Comparison of ENCODE assay signal across 1 cellular context in the genomic region with DNA sequence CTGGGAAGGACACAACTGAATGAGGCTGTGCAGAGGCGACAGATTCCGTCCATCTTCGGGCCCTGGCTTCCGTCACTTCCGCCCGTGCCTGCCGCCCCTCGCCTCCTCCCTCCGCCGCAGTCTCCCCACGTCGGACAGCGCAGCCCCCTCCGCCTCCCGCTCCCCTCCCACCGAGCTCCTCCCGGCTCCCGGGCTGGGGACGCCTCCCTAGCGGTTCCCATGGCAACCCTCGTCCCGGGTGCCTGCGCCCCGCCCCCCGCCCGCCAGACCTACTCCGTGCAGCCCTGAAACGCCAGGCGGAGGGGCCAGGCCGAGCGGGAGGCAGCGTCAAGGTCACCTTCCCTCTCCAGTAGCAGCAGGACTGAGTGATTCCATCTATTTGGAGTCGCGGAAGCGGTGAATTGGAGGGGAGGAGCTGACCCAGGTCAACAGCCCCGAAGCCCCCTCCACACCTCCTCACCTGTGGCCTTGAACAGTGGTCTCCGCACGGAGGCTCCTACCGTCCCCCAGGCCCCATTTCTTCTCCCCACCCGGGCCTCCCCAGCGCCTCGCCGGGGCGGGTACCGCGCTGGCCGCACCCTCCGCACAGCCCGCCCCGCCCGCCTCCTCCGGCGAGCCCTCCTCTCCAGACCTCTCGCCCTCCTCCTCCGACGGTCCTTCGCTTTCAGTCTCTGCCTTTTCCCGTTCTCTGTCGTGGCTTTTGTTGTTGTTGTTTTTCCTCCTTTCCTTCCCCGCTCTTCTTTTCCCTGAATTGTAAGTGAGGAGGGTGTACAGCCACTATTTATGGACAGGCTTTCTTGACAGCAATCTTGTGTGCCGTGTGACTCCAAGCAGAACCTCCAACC.
A peak's percentile ranks its signal among the peaks of the same experiment; 100 is the strongest.
TF ChIP-seq lines count a peak whose summit lies in the region.

No MANE protein-coding gene starts in this region.

TF ChIP-seq in K562, 482 proteins besides CTCF, POLR2A, EP300 and RAD21 (continued from another document and continues in another):
- no peak for TF ChIP-seq EWSR1 (IDR thresholded peaks at IDR 0.05; ENCODE audit: borderline replicate concordance, low read depth, partially characterized antibody)
- TF ChIP-seq NR2C1 (IDR thresholded peaks at IDR 0.05), result peak; percentile 34; the same call in 1 of the 2 replicates
- TF ChIP-seq NR2C1 (tag; IDR thresholded peaks at IDR 0.05), result no peak
- peak; percentile 87 for TF ChIP-seq POLR2G (IDR thresholded peaks at IDR 0.05; ENCODE audit: low read depth, low read length)
- TF ChIP-seq BHLHE40 (IDR thresholded peaks at IDR 0.05; ENCODE audit: low read length), result peak; percentile 95
- TF ChIP-seq HLTF (IDR thresholded peaks at IDR 0.05), result peak; percentile 94; the same call in 1 of the 2 replicates
- peak; percentile 31 for TF ChIP-seq FUS (optimal IDR thresholded peaks at IDR 0.05; ENCODE audit: low read depth, low read length)
- peak; percentile 93 for TF ChIP-seq RBM22 (IDR thresholded peaks at IDR 0.05; ENCODE audit: low read depth, low read length, poor library complexity, severe bottlenecking)
- no peak for TF ChIP-seq GATA2 (CRISPR knock-in tag; IDR thresholded peaks at IDR 0.05)
- TF ChIP-seq MTA2 (IDR thresholded peaks at IDR 0.05; ENCODE audit: low read depth), result peak; percentile 43; the same call in 1 of the 2 replicates
- TF ChIP-seq, protein P1, sequence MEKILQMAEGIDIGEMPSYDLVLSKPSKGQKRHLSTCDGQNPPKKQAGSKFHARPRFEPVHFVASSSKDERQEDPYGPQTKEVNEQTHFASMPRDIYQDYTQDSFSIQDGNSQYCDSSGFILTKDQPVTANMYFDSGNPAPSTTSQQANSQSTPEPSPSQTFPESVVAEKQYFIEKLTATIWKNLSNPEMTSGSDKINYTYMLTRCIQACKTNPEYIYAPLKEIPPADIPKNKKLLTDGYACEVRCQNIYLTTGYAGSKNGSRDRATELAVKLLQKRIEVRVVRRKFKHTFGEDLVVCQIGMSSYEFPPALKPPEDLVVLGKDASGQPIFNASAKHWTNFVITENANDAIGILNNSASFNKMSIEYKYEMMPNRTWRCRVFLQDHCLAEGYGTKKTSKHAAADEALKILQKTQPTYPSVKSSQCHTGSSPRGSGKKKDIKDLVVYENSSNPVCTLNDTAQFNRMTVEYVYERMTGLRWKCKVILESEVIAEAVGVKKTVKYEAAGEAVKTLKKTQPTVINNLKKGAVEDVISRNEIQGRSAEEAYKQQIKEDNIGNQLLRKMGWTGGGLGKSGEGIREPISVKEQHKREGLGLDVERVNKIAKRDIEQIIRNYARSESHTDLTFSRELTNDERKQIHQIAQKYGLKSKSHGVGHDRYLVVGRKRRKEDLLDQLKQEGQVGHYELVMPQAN (IDR thresholded peaks at IDR 0.05; ENCODE audit: borderline replicate concordance), result peak; percentile 88; the same call in 1 of the 2 replicates
- peak; percentile 49; the same call in 1 of the 2 replicates for TF ChIP-seq LEF1 (IDR thresholded peaks at IDR 0.05)
- TF ChIP-seq, protein P2, sequence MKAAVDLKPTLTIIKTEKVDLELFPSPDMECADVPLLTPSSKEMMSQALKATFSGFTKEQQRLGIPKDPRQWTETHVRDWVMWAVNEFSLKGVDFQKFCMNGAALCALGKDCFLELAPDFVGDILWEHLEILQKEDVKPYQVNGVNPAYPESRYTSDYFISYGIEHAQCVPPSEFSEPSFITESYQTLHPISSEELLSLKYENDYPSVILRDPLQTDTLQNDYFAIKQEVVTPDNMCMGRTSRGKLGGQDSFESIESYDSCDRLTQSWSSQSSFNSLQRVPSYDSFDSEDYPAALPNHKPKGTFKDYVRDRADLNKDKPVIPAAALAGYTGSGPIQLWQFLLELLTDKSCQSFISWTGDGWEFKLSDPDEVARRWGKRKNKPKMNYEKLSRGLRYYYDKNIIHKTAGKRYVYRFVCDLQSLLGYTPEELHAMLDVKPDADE (conservative IDR thresholded peaks at IDR 0.05; ENCODE audit: control insufficient read depth, low read depth, low read length), result 0 out of 2 replicates have a peak, but pooled peaks have one; percentile 60
- no peak for TF ChIP-seq MAFF (IDR thresholded peaks at IDR 0.05; ENCODE audit: low read length)
- TF ChIP-seq MYC (IDR thresholded peaks at IDR 0.05; ENCODE audit: low read depth, low read length), result peak; percentile 61
- no peak; the same call in 1 of the 2 replicates for TF ChIP-seq MYC (CRISPR knock-in tag; IDR thresholded peaks at IDR 0.05; ENCODE audit: borderline replicate concordance, low read depth)
- TF ChIP-seq, protein P3, sequence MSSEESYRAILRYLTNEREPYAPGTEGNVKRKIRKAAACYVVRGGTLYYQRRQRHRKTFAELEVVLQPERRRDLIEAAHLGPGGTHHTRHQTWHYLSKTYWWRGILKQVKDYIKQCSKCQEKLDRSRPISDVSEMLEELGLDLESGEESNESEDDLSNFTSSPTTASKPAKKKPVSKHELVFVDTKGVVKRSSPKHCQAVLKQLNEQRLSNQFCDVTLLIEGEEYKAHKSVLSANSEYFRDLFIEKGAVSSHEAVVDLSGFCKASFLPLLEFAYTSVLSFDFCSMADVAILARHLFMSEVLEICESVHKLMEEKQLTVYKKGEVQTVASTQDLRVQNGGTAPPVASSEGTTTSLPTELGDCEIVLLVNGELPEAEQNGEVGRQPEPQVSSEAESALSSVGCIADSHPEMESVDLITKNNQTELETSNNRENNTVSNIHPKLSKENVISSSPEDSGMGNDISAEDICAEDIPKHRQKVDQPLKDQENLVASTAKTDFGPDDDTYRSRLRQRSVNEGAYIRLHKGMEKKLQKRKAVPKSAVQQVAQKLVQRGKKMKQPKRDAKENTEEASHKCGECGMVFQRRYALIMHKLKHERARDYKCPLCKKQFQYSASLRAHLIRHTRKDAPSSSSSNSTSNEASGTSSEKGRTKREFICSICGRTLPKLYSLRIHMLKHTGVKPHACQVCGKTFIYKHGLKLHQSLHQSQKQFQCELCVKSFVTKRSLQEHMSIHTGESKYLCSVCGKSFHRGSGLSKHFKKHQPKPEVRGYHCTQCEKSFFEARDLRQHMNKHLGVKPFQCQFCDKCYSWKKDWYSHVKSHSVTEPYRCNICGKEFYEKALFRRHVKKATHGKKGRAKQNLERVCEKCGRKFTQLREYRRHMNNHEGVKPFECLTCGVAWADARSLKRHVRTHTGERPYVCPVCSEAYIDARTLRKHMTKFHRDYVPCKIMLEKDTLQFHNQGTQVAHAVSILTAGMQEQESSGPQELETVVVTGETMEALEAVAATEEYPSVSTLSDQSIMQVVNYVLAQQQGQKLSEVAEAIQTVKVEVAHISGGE (CRISPR knock-in tag; IDR thresholded peaks at IDR 0.05), result peak in 1 of 3 experiments; percentile 77; a peak in 2 of 6 replicates
- TF ChIP-seq, protein P4, sequence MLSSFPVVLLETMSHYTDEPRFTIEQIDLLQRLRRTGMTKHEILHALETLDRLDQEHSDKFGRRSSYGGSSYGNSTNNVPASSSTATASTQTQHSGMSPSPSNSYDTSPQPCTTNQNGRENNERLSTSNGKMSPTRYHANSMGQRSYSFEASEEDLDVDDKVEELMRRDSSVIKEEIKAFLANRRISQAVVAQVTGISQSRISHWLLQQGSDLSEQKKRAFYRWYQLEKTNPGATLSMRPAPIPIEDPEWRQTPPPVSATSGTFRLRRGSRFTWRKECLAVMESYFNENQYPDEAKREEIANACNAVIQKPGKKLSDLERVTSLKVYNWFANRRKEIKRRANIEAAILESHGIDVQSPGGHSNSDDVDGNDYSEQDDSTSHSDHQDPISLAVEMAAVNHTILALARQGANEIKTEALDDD (IDR thresholded peaks at IDR 0.05), result no peak
- TF ChIP-seq IFI16 (CRISPR knock-in tag; IDR thresholded peaks at IDR 0.05), result no peak
- TF ChIP-seq, protein P5, sequence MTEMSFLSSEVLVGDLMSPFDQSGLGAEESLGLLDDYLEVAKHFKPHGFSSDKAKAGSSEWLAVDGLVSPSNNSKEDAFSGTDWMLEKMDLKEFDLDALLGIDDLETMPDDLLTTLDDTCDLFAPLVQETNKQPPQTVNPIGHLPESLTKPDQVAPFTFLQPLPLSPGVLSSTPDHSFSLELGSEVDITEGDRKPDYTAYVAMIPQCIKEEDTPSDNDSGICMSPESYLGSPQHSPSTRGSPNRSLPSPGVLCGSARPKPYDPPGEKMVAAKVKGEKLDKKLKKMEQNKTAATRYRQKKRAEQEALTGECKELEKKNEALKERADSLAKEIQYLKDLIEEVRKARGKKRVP (CRISPR knock-in tag; IDR thresholded peaks at IDR 0.05), result no peak
- TF ChIP-seq, protein P6, sequence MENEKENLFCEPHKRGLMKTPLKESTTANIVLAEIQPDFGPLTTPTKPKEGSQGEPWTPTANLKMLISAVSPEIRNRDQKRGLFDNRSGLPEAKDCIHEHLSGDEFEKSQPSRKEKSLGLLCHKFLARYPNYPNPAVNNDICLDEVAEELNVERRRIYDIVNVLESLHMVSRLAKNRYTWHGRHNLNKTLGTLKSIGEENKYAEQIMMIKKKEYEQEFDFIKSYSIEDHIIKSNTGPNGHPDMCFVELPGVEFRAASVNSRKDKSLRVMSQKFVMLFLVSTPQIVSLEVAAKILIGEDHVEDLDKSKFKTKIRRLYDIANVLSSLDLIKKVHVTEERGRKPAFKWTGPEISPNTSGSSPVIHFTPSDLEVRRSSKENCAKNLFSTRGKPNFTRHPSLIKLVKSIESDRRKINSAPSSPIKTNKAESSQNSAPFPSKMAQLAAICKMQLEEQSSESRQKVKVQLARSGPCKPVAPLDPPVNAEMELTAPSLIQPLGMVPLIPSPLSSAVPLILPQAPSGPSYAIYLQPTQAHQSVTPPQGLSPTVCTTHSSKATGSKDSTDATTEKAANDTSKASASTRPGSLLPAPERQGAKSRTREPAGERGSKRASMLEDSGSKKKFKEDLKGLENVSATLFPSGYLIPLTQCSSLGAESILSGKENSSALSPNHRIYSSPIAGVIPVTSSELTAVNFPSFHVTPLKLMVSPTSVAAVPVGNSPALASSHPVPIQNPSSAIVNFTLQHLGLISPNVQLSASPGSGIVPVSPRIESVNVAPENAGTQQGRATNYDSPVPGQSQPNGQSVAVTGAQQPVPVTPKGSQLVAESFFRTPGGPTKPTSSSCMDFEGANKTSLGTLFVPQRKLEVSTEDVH (IDR thresholded peaks at IDR 0.05; ENCODE audit: low read depth, partially characterized antibody), result peak; percentile 67
- no peak for TF ChIP-seq STAT5B (CRISPR knock-in tag; IDR thresholded peaks at IDR 0.05)
- TF ChIP-seq GATAD2A (IDR thresholded peaks at IDR 0.05), result peak; percentile 88; the same call in 1 of the 2 replicates
- peak; percentile 82 for TF ChIP-seq EP400 (IDR thresholded peaks at IDR 0.05)
- no peak for TF ChIP-seq SP2 (IDR thresholded peaks at IDR 0.05; ENCODE audit: extremely low read depth, low read depth, low read length, poor library complexity, severe bottlenecking)
- TF ChIP-seq, protein P7, sequence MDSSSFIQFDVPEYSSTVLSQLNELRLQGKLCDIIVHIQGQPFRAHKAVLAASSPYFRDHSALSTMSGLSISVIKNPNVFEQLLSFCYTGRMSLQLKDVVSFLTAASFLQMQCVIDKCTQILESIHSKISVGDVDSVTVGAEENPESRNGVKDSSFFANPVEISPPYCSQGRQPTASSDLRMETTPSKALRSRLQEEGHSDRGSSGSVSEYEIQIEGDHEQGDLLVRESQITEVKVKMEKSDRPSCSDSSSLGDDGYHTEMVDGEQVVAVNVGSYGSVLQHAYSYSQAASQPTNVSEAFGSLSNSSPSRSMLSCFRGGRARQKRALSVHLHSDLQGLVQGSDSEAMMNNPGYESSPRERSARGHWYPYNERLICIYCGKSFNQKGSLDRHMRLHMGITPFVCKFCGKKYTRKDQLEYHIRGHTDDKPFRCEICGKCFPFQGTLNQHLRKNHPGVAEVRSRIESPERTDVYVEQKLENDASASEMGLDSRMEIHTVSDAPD (CRISPR knock-in tag; IDR thresholded peaks at IDR 0.05), result no peak
- 0 out of 2 replicates have a peak, but pooled peaks have one; percentile 28 for TF ChIP-seq ZNF175 (CRISPR knock-in tag; IDR thresholded peaks at IDR 0.05; ENCODE audit: low read depth)
- TF ChIP-seq, protein P8, sequence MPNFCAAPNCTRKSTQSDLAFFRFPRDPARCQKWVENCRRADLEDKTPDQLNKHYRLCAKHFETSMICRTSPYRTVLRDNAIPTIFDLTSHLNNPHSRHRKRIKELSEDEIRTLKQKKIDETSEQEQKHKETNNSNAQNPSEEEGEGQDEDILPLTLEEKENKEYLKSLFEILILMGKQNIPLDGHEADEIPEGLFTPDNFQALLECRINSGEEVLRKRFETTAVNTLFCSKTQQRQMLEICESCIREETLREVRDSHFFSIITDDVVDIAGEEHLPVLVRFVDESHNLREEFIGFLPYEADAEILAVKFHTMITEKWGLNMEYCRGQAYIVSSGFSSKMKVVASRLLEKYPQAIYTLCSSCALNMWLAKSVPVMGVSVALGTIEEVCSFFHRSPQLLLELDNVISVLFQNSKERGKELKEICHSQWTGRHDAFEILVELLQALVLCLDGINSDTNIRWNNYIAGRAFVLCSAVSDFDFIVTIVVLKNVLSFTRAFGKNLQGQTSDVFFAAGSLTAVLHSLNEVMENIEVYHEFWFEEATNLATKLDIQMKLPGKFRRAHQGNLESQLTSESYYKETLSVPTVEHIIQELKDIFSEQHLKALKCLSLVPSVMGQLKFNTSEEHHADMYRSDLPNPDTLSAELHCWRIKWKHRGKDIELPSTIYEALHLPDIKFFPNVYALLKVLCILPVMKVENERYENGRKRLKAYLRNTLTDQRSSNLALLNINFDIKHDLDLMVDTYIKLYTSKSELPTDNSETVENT (CRISPR knock-in tag; IDR thresholded peaks at IDR 0.05), result no peak
- peak; percentile 73 for TF ChIP-seq POLR2H (tag; IDR thresholded peaks at IDR 0.05; ENCODE audit: low read depth)
- peak; percentile 55; the same call in 1 of the 2 replicates for TF ChIP-seq RNF2 (IDR thresholded peaks at IDR 0.05)
- TF ChIP-seq, protein P9, sequence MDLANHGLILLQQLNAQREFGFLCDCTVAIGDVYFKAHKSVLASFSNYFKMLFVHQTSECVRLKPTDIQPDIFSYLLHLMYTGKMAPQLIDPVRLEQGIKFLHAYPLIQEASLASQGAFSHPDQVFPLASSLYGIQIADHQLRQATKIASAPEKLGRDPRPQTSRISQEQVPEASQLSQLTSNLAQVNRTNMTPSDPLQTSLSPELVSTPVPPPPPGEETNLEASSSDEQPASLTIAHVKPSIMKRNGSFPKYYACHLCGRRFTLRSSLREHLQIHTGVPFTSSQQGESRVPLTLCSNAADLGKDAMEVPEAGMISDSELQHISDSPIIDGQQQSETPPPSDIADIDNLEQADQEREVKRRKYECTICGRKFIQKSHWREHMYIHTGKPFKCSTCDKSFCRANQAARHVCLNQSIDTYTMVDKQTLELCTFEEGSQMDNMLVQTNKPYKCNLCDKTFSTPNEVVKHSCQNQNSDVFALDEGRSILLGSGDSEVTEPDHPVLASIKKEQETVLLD (IDR thresholded peaks at IDR 0.05), result no peak
- no peak for TF ChIP-seq PTRF (tag; IDR thresholded peaks at IDR 0.05)
- TF ChIP-seq JUND (IDR thresholded peaks at IDR 0.05; ENCODE audit: borderline replicate concordance, low read depth, low read length), result 0 out of 2 replicates have a peak, but pooled peaks have one; percentile 6
- no peak; the same call in 2 of the 3 replicates for TF ChIP-seq JUND (tag; IDR thresholded peaks at IDR 0.05; ENCODE audit: borderline replicate concordance, low read depth, low read length)
- TF ChIP-seq GABPA (tag; conservative IDR thresholded peaks at IDR 0.05; ENCODE audit: low read depth), result peak; percentile 91
- peak; percentile 71 for TF ChIP-seq CXXC5 (CRISPR knock-in tag; IDR thresholded peaks at IDR 0.05)
- no peak for TF ChIP-seq MAFK (IDR thresholded peaks at IDR 0.05; ENCODE audit: low read length)
